In the genomic region with DNA sequence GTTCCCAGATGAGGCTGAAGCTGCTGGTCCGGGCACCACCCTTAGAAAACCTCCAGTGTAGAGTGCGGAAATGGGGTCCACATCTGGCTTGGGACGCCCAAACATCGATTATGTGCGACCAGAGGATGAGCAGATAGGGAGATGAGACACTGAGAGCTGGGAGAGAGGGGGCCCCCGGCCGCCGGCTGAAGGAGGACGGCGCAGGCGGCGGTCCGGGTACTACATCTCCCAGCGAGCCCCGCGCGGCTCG, we compare ENCODE assay signal across 9 cellular contexts. TPM values are rescaled to one million over a fixed set of nuclear protein-coding genes. Genes with fewer than 3 reads are reported as not detected.
DNase-seq lines count a peak whose midpoint lies in the region; ATAC-seq and FAIRE-seq lines count a peak whose summit lies in the region.
"Had no signal": no experiment of that assay in that cellular context is flagged by ENCODE, and none has a peak within 500 bp of the region (broad histone marks: within the 10 kb centered on the region; RNA-seq: fewer than 3 reads in every experiment).

No MANE protein-coding gene starts in this region.

- no peaks in the 10 kb centered on the region for H3K27me3 ChIP-seq in right cardiac atrium (ENCODE audit: control insufficient read depth, insufficient read depth)
- H3K27me3 ChIP-seq in small intestine (ENCODE audit: control insufficient read depth in 2 of 2, insufficient read depth in 2 of 2, low read length in 2 of 2) = peaks cover 0 to 1% of the 10 kb centered on the region in 2 donors

- H3K4me3 Mint-ChIP-seq in activated T-cell treated with anti-CD3 and anti-CD28 coated beads, Interleukin-2, amount 50 U/mL, for 24 hours = peak overlapping the region; percentile 80
- H3K4me3 Mint-ChIP-seq in activated CD4-positive, alpha-beta memory T cell treated with anti-CD3 and anti-CD28 coated beads for 36 hours = peak overlapping the region; percentile 73

- no peak overlapping the region for H3K27ac Mint-ChIP-seq in activated T-cell treated with anti-CD3 and anti-CD28 coated beads, Interleukin-2, amount 50 U/mL, for 24 hours
- no peak overlapping the region for H3K27ac Mint-ChIP-seq in activated CD4-positive, alpha-beta memory T cell treated with anti-CD3 and anti-CD28 coated beads for 36 hours

- H3K9me3 ChIP-seq in right cardiac atrium (ENCODE audit: control insufficient read depth, low read length) (no peaks in the 10 kb centered on the region), small intestine (ENCODE audit: control insufficient read depth, low read depth) (no peaks in the 10 kb centered on the region)

- intact Hi-C loops in activated CD4-positive, alpha-beta memory T cell treated with anti-CD3 and anti-CD28 coated beads for 36 hours (cut with micrococcal nuclease) = loop anchor here (1.0 to 5.0 kb wide), 3 partner anchors 31 to 148 kb away; no protein-coding TSS in a partner anchor
- intact Hi-C loops in right cardiac atrium (cut with DNase I) = loop anchor here in 3 of 4 donors (5.0 to 10.0 kb wide), 3 partner anchors 86 to 103 kb away; no protein-coding TSS in a partner anchor

- H3K4me3 ChIP-seq in right cardiac atrium (ENCODE audit: low read length) (peak overlapping the region; percentile 53), small intestine (ENCODE audit: low read depth in 1 of 2, low read length in 2 of 2) (peak overlapping the region; percentile 35 to 66)

- H3K36me3 ChIP-seq in small intestine (ENCODE audit: control insufficient read depth in 2 of 2, insufficient read depth in 2 of 2, low read length in 2 of 2) = no peaks in the 10 kb centered on the region

- no peaks in the 10 kb centered on the region for H3K9me3 Mint-ChIP-seq in activated T-cell treated with anti-CD3 and anti-CD28 coated beads, Interleukin-2, amount 50 U/mL, for 24 hours
- H3K9me3 Mint-ChIP-seq in activated CD4-positive, alpha-beta memory T cell treated with anti-CD3 and anti-CD28 coated beads for 36 hours = no peaks in the 10 kb centered on the region

- under 1% methylated on average over 18 of the region's 18 CpGs for WGBS in right cardiac atrium
- WGBS in small intestine, 3 donors = 0 to 2% (median 1%) methylated on average over 14 to 18 of the region's 18 CpGs

- FAIRE-seq in small intestine (lab: Jason Lieb, UNC) = no peak
- FAIRE-seq: G401.6 had no signal

- H3K27ac ChIP-seq in right cardiac atrium (ENCODE audit: low read length) (no peak overlapping the region), small intestine (ENCODE audit: low read depth in 1 of 2, low read length in 1 of 2) (no peak overlapping the region)

- no peak for ATAC-seq in right cardiac atrium

- no peak for DNase-seq in activated T-cell treated with anti-CD3 and anti-CD28 coated beads, Interleukin-2, amount 50 U/mL, for 24 hours
- DNase-seq in activated T-cell treated with anti-CD3 and anti-CD28 coated beads, Interleukin-2, amount 50 U/mL, for 48 hours = no peak
- DNase-seq in activated CD4-positive, alpha-beta memory T cell treated with anti-CD3 and anti-CD28 coated beads for 36 hours = no peak
- DNase-seq in right cardiac atrium = no peak
- DNase-seq in small intestine = no peak
- DNase-seq in cerebellum (ENCODE audit: low spot score) = no peak
- no peak for DNase-seq in stimulated activated CD4-positive, alpha-beta T cell treated with anti-CD3 and anti-CD28 coated beads, Interleukin-4, amount 100 ng/mL, for 24 hours
- DNase-seq in mesenteric fat pad (ENCODE audit: low spot score) = no peak

- peaks cover 14% of the 10 kb centered on the region for H3K4me1 Mint-ChIP-seq in activated T-cell treated with anti-CD3 and anti-CD28 coated beads, Interleukin-2, amount 50 U/mL, for 24 hours (ENCODE audit: low read depth)
- peaks cover 11% of the 10 kb centered on the region for H3K4me1 Mint-ChIP-seq in activated CD4-positive, alpha-beta memory T cell treated with anti-CD3 and anti-CD28 coated beads for 36 hours (ENCODE audit: low read depth)

- no peaks in the 10 kb centered on the region for H3K36me3 Mint-ChIP-seq in activated T-cell treated with anti-CD3 and anti-CD28 coated beads, Interleukin-2, amount 50 U/mL, for 24 hours (ENCODE audit: low read depth)
- H3K36me3 Mint-ChIP-seq in activated CD4-positive, alpha-beta memory T cell treated with anti-CD3 and anti-CD28 coated beads for 36 hours = no peaks in the 10 kb centered on the region

- POLR2A ChIA-PET in activated CD4-positive, alpha-beta memory T cell treated with anti-CD3 and anti-CD28 coated beads for 36 hours (lab: Charles Lee) = no interaction called here

- CTCF ChIA-PET in activated CD4-positive, alpha-beta memory T cell treated with anti-CD3 and anti-CD28 coated beads for 36 hours (lab: Charles Lee) = interaction anchor here (0.7 to 6.3 kb wide), 23 partner anchors 9 to 647 kb away, joined by 3 to 71 read pairs (median 3); a partner anchor contains a TSS

- H3K4me1 ChIP-seq in right cardiac atrium (ENCODE audit: control insufficient read depth, insufficient read depth, low read length) = no peaks in the 10 kb centered on the region
- no peaks in the 10 kb centered on the region for H3K4me1 ChIP-seq in small intestine (ENCODE audit: control insufficient read depth in 2 of 2, insufficient read depth in 1 of 2, low read depth in 1 of 2, low read length in 1 of 2)

- H3K27me3 Mint-ChIP-seq in activated T-cell treated with anti-CD3 and anti-CD28 coated beads, Interleukin-2, amount 50 U/mL, for 24 hours = peaks cover 51% of the 10 kb centered on the region
- peaks cover 27% of the 10 kb centered on the region for H3K27me3 Mint-ChIP-seq in activated CD4-positive, alpha-beta memory T cell treated with anti-CD3 and anti-CD28 coated beads for 36 hours

RNA-seq across cellular contexts. Expression of a gene that starts 0.2 kb away (rescaled TPM):
- 10 to 100 TPM; 15.4 to 17.0 TPM for total RNA-seq in activated CD4-positive, alpha-beta memory T cell treated with anti-CD3 and anti-CD28 coated beads for 36 hours
- total RNA-seq in right cardiac atrium (1 to 10 TPM; 7.8 to 9.7 (median 8.5) TPM), cerebellum (67.8 TPM), mesenteric fat pad (25.8 TPM)
- polyA plus RNA-seq in right cardiac atrium (3.1 TPM), small intestine (10 to 100 TPM; 13.7 to 38.9 (median 31.1) TPM)

RNA-seq across cellular contexts. Expression of a gene that starts 31.3 kb away (rescaled TPM):
- total RNA-seq in activated CD4-positive, alpha-beta memory T cell treated with anti-CD3 and anti-CD28 coated beads for 36 hours = 10 to 100 TPM; 28.4 to 31.8 TPM
- total RNA-seq in right cardiac atrium (10 to 100 TPM; 17.4 to 23.1 (median 20.3) TPM), cerebellum (37.5 TPM), mesenteric fat pad (29.5 TPM)
- polyA plus RNA-seq in right cardiac atrium (6.2 TPM), small intestine (1 to 10 TPM; 5.4 to 7.5 (median 6.9) TPM)
